Comparison of ENCODE assay signal across 24 cellular contexts in the genomic region with DNA sequence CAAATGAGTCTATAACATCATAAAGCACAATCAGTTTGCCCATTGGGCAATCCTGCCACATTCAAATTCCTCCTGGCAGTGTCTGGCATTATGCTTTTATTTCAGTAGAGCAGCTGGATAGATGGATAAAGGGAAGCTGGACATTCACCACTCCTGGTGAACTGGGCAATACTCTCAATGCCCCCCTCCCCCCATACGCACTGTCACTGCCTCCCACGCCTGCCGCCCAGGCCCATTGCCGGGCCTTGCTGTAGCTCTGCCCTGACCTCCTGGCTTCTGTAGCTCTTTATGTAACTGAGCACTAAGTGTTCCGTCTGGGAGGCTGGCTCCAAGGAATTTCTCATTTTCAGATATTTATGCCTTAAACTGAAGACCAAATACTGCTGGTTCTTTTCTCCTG. TPM values are rescaled to one million over a fixed set of nuclear protein-coding genes. Genes with fewer than 3 reads are reported as not detected.
"Had no signal": no experiment of that assay in that cellular context is flagged by ENCODE, and none has a peak within 500 bp of the region (broad histone marks: within the 10 kb centered on the region; RNA-seq: fewer than 3 reads in every experiment).

No MANE protein-coding gene starts in this region.

- DNase-seq: activated CD4-positive, alpha-beta T cell treated with anti-CD3 and anti-CD28 coated beads for 36 hours; activated CD4-positive, alpha-beta T cell treated with anti-CD3 and anti-CD28 coated beads, Interleukin-2, amount 50 U/mL, for 48 hours; activated naive CD4-positive, alpha-beta T cell treated with Interleukin-2 at 50 U/mL for 16 hours; activated naive CD8-positive, alpha-beta T cell treated with anti-CD3 and anti-CD28 coated beads, Interleukin-2, amount 10 ng/mL, durations not matched to agents 7 days and 5 days; activated T-cell treated with anti-CD3 and anti-CD28 coated beads, Interleukin-2, amount 50 U/mL, for 24 hours; central memory CD4-positive, alpha-beta T cell; erythroblast; heart right ventricle; left ventricle myocardium inferior; mesendoderm; retina; stimulated activated CD4-positive, alpha-beta T cell treated with anti-CD3 and anti-CD28 coated beads, Interleukin-15, amount 100 ng/mL, for 24 hours; stimulated activated CD4-positive, alpha-beta T cell treated with anti-CD3 and anti-CD28 coated beads, Interleukin-2, amount 100 ng/mL, for 48 hours; SW 1271; trophoblast cell had no signal

- H3K4me1 ChIP-seq: left ventricle myocardium inferior, suprapubic skin had no signal

- ATAC-seq: activated CD4-positive, alpha-beta T cell treated with anti-CD3 and anti-CD28 coated beads for 36 hours; natural killer cell treated with Interleukin-12 subunit alpha and Interleukin-12 subunit beta and Interleukin-15 and Interleukin-18, amount 100 ng/mL, for 72 hours; WTC11 had no signal

- H3K36me3 ChIP-seq: heart right ventricle, left ventricle myocardium inferior, suprapubic skin had no signal

- H3K4me3 ChIP-seq: coronary artery, heart right ventricle, left ventricle myocardium inferior, skin epidermis, suprapubic skin had no signal

- H3K4me1 Mint-ChIP-seq: activated CD4-positive, alpha-beta T cell treated with anti-CD3 and anti-CD28 coated beads for 36 hours; activated naive CD8-positive, alpha-beta T cell treated with anti-CD3 and anti-CD28 coated beads, Interleukin-2, amount 10 ng/mL, durations not matched to agents 7 days and 5 days; brain; WTC11 had no signal

- H3K4me3 Mint-ChIP-seq: activated CD4-positive, alpha-beta T cell treated with anti-CD3 and anti-CD28 coated beads for 36 hours; activated naive CD8-positive, alpha-beta T cell treated with anti-CD3 and anti-CD28 coated beads, Interleukin-2, amount 10 ng/mL, durations not matched to agents 7 days and 5 days; activated T-cell treated with anti-CD3 and anti-CD28 coated beads, Interleukin-2, amount 50 U/mL, for 24 hours; natural killer cell treated with Interleukin-12 subunit alpha and Interleukin-12 subunit beta and Interleukin-15 and Interleukin-18, amount 100 ng/mL, for 72 hours; stimulated activated naive CD8-positive, alpha-beta T cell treated with anti-CD3 and anti-CD28 coated beads, Interleukin-15, Interleukin-2, amounts not matched to agents 100 ng/mL and 50 ng/mL, for 24 hours; T-helper 2 cell treated with Interferon-gamma antibody and Interleukin-4, amounts not matched to agents 5 μg/mL and 100 μg/mL, for 36 hours; WTC11 had no signal

- H3K36me3 Mint-ChIP-seq: activated naive CD8-positive, alpha-beta T cell treated with anti-CD3 and anti-CD28 coated beads, Interleukin-2, amount 10 ng/mL, durations not matched to agents 7 days and 5 days; brain; natural killer cell treated with Interleukin-12 subunit alpha and Interleukin-12 subunit beta and Interleukin-15 and Interleukin-18, amount 100 ng/mL, for 72 hours had no signal

- H3K9me3 ChIP-seq: suprapubic skin had no signal

- H3K27ac ChIP-seq: coronary artery, heart right ventricle, left ventricle myocardium inferior, suprapubic skin had no signal

- H3K27ac Mint-ChIP-seq: activated CD4-positive, alpha-beta T cell treated with anti-CD3 and anti-CD28 coated beads for 36 hours; activated naive CD8-positive, alpha-beta T cell treated with anti-CD3 and anti-CD28 coated beads, Interleukin-2, amount 10 ng/mL, durations not matched to agents 7 days and 5 days; activated T-cell treated with anti-CD3 and anti-CD28 coated beads, Interleukin-2, amount 50 U/mL, for 24 hours; activated T-helper 2 cell treated with anti-CD3 and anti-CD28 coated beads, Interferon-gamma antibody, Interleukin-2, Interleukin-4, amounts not matched to agents 10 μg/mL and 5 μg/mL and 100 μg/mL, durations not matched to agents 14 hours and 24 hours and 36 hours; natural killer cell treated with Interleukin-12 subunit alpha and Interleukin-12 subunit beta and Interleukin-15 and Interleukin-18, amount 100 ng/mL, for 72 hours; stimulated activated naive CD8-positive, alpha-beta T cell treated with anti-CD3 and anti-CD28 coated beads, Interleukin-15, Interleukin-2, amounts not matched to agents 100 ng/mL and 50 ng/mL, for 24 hours; T-helper 2 cell treated with Interferon-gamma antibody and Interleukin-4, amounts not matched to agents 5 μg/mL and 100 μg/mL, for 36 hours; WTC11 had no signal

- H3K9me3 Mint-ChIP-seq: activated naive CD8-positive, alpha-beta T cell treated with anti-CD3 and anti-CD28 coated beads, Interleukin-2, amount 10 ng/mL, durations not matched to agents 7 days and 5 days; activated T-cell treated with anti-CD3 and anti-CD28 coated beads, Interleukin-2, amount 50 U/mL, for 24 hours; activated T-helper 2 cell treated with anti-CD3 and anti-CD28 coated beads, Interferon-gamma antibody, Interleukin-2, Interleukin-4, amounts not matched to agents 10 μg/mL and 5 μg/mL and 100 μg/mL, durations not matched to agents 14 hours and 24 hours and 36 hours; natural killer cell treated with Interleukin-12 subunit alpha and Interleukin-12 subunit beta and Interleukin-15 and Interleukin-18, amount 100 ng/mL, for 72 hours; stimulated activated naive CD8-positive, alpha-beta T cell treated with anti-CD3 and anti-CD28 coated beads, Interleukin-15, Interleukin-2, amounts not matched to agents 100 ng/mL and 50 ng/mL, for 24 hours; T-helper 2 cell treated with Interferon-gamma antibody and Interleukin-4, amounts not matched to agents 5 μg/mL and 100 μg/mL, for 36 hours had no signal

RNA-seq across cellular contexts. Expression of a gene that starts 25.4 kb away (rescaled TPM):
- total RNA-seq: activated CD4-positive, alpha-beta T cell treated with anti-CD3 and anti-CD28 coated beads for 36 hours; activated naive CD8-positive, alpha-beta T cell treated with anti-CD3 and anti-CD28 coated beads, Interleukin-2, amount 10 ng/mL, durations not matched to agents 7 days and 5 days; activated T-helper 2 cell treated with anti-CD3 and anti-CD28 coated beads, Interferon-gamma antibody, Interleukin-2, Interleukin-4, amounts not matched to agents 10 μg/mL and 5 μg/mL and 100 μg/mL, durations not matched to agents 14 hours and 24 hours and 36 hours; left ventricle myocardium inferior had no signal
